8 cellular contexts compared by ENCODE assay signal in the genomic region with DNA sequence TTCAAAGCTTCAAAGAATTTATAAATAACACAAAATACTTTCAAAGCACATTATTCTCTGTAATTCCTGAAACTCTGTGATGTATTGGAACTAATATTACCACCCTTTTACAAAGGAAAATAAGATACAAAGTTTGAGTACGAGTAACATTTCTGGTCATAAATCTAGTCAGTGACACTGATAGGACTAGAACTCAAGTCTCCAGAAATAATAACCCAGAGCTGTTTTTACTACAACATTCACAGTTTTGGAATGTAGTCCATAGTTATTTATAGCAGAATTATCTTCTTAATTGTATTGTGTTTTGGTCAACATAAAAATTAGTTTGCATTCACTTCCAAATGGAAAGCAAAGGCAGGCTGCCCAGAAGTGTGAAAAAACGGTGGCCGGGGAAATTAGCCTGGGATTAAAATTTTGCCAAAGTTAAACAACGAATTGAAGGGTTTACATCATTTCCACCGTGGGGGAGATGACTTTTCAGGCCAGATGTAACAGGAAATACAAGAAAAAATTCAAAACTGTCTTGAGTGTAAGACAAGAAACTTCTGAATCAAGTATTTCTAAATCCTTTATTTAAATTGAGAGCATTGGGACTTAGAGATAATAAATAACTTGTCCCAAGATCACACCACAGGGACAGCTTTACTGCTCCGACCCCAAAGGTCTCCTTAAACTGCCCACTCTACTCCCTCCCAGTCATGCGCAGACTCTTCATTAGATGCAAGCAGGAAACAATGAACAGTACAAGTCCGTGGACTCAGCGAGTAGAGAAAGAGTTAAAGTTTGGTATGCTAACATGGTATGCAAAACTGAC.
DNase-seq lines count a peak whose midpoint lies in the region; ATAC-seq and TF ChIP-seq lines count a peak whose summit lies in the region.

No MANE protein-coding gene starts in this region.

- no peaks in the 10 kb centered on the region for H3K9me3 Mint-ChIP-seq in activated T-cell treated with anti-CD3 and anti-CD28 coated beads, Interleukin-2, amount 50 U/mL, for 24 hours
- H3K9me3 Mint-ChIP-seq in T-helper 2 cell treated with Interferon-gamma antibody and Interleukin-4, amounts not matched to agents 5 μg/mL and 100 μg/mL, for 36 hours = no peaks in the 10 kb centered on the region

- peaks cover 28% of the 10 kb centered on the region for H3K4me1 Mint-ChIP-seq in activated T-cell treated with anti-CD3 and anti-CD28 coated beads, Interleukin-2, amount 50 U/mL, for 24 hours (ENCODE audit: low read depth)
- peaks cover 24% of the 10 kb centered on the region for H3K4me1 Mint-ChIP-seq in T-helper 2 cell treated with Interferon-gamma antibody and Interleukin-4, amounts not matched to agents 5 μg/mL and 100 μg/mL, for 36 hours (ENCODE audit: low read depth)

- H3K27me3 Mint-ChIP-seq in activated T-cell treated with anti-CD3 and anti-CD28 coated beads, Interleukin-2, amount 50 U/mL, for 24 hours = peaks cover 18% of the 10 kb centered on the region
- H3K27me3 Mint-ChIP-seq in T-helper 2 cell treated with Interferon-gamma antibody and Interleukin-4, amounts not matched to agents 5 μg/mL and 100 μg/mL, for 36 hours (ENCODE audit: low read depth) = peaks cover 21% of the 10 kb centered on the region

- H3K4me3 Mint-ChIP-seq in activated T-cell treated with anti-CD3 and anti-CD28 coated beads, Interleukin-2, amount 50 U/mL, for 24 hours = peak overlapping the region; percentile 85
- peak overlapping the region; percentile 92 for H3K4me3 Mint-ChIP-seq in T-helper 2 cell treated with Interferon-gamma antibody and Interleukin-4, amounts not matched to agents 5 μg/mL and 100 μg/mL, for 36 hours

- peak; percentile 7 for ATAC-seq in HG03039 (IDR thresholded peaks at IDR 0.05; ENCODE audit: unreplicated experiment)

- DNase-seq in activated T-cell treated with anti-CD3 and anti-CD28 coated beads, Interleukin-2, amount 50 U/mL, for 24 hours = no peak
- no peak for DNase-seq in activated T-cell treated with anti-CD3 and anti-CD28 coated beads, Interleukin-2, amount 50 U/mL, for 1 hour
- no peak for DNase-seq in T-helper 2 cell treated with Interferon-gamma antibody and Interleukin-4, amounts not matched to agents 5 μg/mL and 100 μg/mL, for 36 hours (ENCODE audit: low spot score)
- DNase-seq in foreskin fibroblast (peak in 1 of 2 donors; percentile 57), retinal pigment epithelial cell (ENCODE audit: low read depth) (no peak), NCI-H1694 (lab: John Stamatoyannopoulos, UW) (no peak)
- no peak for DNase-seq in activated CD8-positive, alpha-beta memory T cell treated with anti-CD3 and anti-CD28 coated beads, Interleukin-2, amount 50 U/mL, for 4 hours

- H3K27ac Mint-ChIP-seq in activated T-cell treated with anti-CD3 and anti-CD28 coated beads, Interleukin-2, amount 50 U/mL, for 24 hours = peak overlapping the region; percentile 95
- H3K27ac Mint-ChIP-seq in T-helper 2 cell treated with Interferon-gamma antibody and Interleukin-4, amounts not matched to agents 5 μg/mL and 100 μg/mL, for 36 hours = peak overlapping the region; percentile 89

- H3K4me3 ChIP-seq in foreskin fibroblast (ENCODE audit: low read depth in 1 of 2, low read length in 2 of 2) = peak overlapping the region; percentile 75 to 92
- peak overlapping the region; percentile 84 for H3K4me3 ChIP-seq in retinal pigment epithelial cell (ENCODE audit: low read length)

- TF ChIP-seq CTCF in foreskin fibroblast (IDR thresholded peaks at IDR 0.05; ENCODE audit: low read depth, low read length) (no peak), retinal pigment epithelial cell (conservative IDR thresholded peaks at IDR 0.05; ENCODE audit: low read depth, low read length) (no peak)

- H3K36me3 Mint-ChIP-seq in activated T-cell treated with anti-CD3 and anti-CD28 coated beads, Interleukin-2, amount 50 U/mL, for 24 hours (ENCODE audit: low read depth) = peaks cover 8% of the 10 kb centered on the region
- no peaks in the 10 kb centered on the region for H3K36me3 Mint-ChIP-seq in T-helper 2 cell treated with Interferon-gamma antibody and Interleukin-4, amounts not matched to agents 5 μg/mL and 100 μg/mL, for 36 hours (ENCODE audit: low read depth)
